ENCODE assay signal across 23 cellular contexts in genomic region chr3:138881233-138881632, GRCh38.
"Had no signal": no experiment of that assay in that cellular context is flagged by ENCODE, and none has a peak within 500 bp of the region (broad histone marks: within the 10 kb centered on the region; RNA-seq: fewer than 3 reads in every experiment).

No MANE protein-coding gene starts in this region.

- H3K27ac ChIP-seq: cardiac muscle cell, dorsolateral prefrontal cortex, heart left ventricle, left ventricle myocardium inferior, neural progenitor cell, psoas muscle, thyroid gland, uterus had no signal

- H3K9me3 ChIP-seq: heart left ventricle, left ventricle myocardium inferior, thyroid gland, uterus had no signal

- H3K4me3 ChIP-seq: cardiac muscle cell, dorsolateral prefrontal cortex, heart left ventricle, left ventricle myocardium inferior, neural progenitor cell, psoas muscle, thyroid gland, uterus had no signal

- DNase-seq: activated CD4-positive, alpha-beta T cell treated with anti-CD3 and anti-CD28 coated beads, Interleukin-2, amount 10 ng/mL, durations not matched to agents 24 days and 14 days; activated CD4-positive, CD25-positive, alpha-beta regulatory T cell; activated CD8-positive, alpha-beta memory T cell treated with anti-CD3 and anti-CD28 coated beads for 24 hours; activated CD8-positive, alpha-beta memory T cell treated with anti-CD3 and anti-CD28 coated beads, Interleukin-2, amount 50 U/mL, for 48 hours; activated T-cell treated with anti-CD3 and anti-CD28 coated beads, Interleukin-2, amount 50 U/mL, for 72 hours; amygdala; dorsolateral prefrontal cortex; erythroblast; foreskin melanocyte; heart left ventricle; left ventricle myocardium inferior; mammary epithelial cell; naive thymus-derived CD4-positive, alpha-beta T cell; psoas muscle; right cardiac atrium; stimulated activated CD4-positive, alpha-beta T cell treated with anti-CD3 and anti-CD28 coated beads, Interleukin-15, amount 100 ng/mL, for 24 hours; stimulated activated CD4-positive, alpha-beta T cell treated with anti-CD3 and anti-CD28 coated beads, Interleukin-4, amount 100 ng/mL, for 1 hour; T1000; thyroid gland; uterus had no signal

- H3K9ac ChIP-seq: neural progenitor cell had no signal

- H3K4me2 ChIP-seq: neural progenitor cell had no signal

- H2AFZ ChIP-seq: neural progenitor cell had no signal

- H3K36me3 ChIP-seq: cardiac muscle cell, heart left ventricle, left ventricle myocardium inferior, neural progenitor cell, thyroid gland, uterus had no signal

- ATAC-seq: heart left ventricle; naive thymus-derived CD4-positive, alpha-beta T cell; psoas muscle; right cardiac atrium; stimulated activated memory B cell treated with anti-CD40 and anti-IgM and Interleukin-4, amounts not matched to agents 10 μg/mL and 1 μg/mL and 100 μg/mL, for 72 hours had no signal

- H3K4me1 ChIP-seq: neural progenitor cell, psoas muscle, thyroid gland, uterus had no signal

- H3K27me3 ChIP-seq: cardiac muscle cell, dorsolateral prefrontal cortex, heart left ventricle, neural progenitor cell, thyroid gland, uterus had no signal
